Comparison of ENCODE assay signal across 2 cellular contexts in the genomic region with DNA sequence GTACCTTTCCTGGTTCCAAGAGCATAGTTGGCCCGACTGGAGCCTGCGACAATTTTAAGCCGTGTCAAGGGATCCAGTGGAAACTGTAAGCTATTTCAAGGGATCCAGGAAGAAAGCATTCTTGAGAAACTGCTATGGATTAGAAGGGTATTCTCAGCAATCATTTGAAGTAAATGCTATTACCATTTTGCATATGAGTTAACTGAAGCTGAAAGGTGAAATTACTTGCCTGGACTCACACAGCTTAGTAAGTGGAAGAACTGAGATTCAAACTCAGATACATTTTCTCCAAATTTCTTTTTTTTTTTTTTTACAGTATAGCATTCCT.
TF ChIP-seq lines count a peak whose summit lies in the region.

No MANE protein-coding gene starts in this region.

TF ChIP-seq in SK-N-SH, 30 proteins besides CTCF, POLR2A, EP300 and RAD21 (continued from another document):
- TF ChIP-seq ELF1 (IDR thresholded peaks at IDR 0.05) = no peak
- no peak for TF ChIP-seq TEAD4 (IDR thresholded peaks at IDR 0.05; ENCODE audit: borderline replicate concordance, insufficient read depth)
- TF ChIP-seq RXRA (IDR thresholded peaks at IDR 0.05; ENCODE audit: borderline replicate concordance, low read depth) = no peak
- TF ChIP-seq, protein P1, sequence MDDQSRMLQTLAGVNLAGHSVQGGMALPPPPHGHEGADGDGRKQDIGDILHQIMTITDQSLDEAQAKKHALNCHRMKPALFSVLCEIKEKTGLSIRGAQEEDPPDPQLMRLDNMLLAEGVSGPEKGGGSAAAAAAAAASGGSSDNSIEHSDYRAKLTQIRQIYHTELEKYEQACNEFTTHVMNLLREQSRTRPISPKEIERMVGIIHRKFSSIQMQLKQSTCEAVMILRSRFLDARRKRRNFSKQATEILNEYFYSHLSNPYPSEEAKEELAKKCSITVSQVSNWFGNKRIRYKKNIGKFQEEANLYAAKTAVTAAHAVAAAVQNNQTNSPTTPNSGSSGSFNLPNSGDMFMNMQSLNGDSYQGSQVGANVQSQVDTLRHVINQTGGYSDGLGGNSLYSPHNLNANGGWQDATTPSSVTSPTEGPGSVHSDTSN (IDR thresholded peaks at IDR 0.05) = no peak
- TF ChIP-seq EZH2phosphoT487 (IDR thresholded peaks at IDR 0.05; ENCODE audit: borderline replicate concordance, low read depth) = no peak
- TF ChIP-seq FOXJ3 (CRISPR knock-in tag; IDR thresholded peaks at IDR 0.05) = no peak
- no peak for TF ChIP-seq RCOR1 (IDR thresholded peaks at IDR 0.05; ENCODE audit: low read length)
- TF ChIP-seq NRF1 (IDR thresholded peaks at IDR 0.05; ENCODE audit: low read depth, low read length) = no peak
- no peak for TF ChIP-seq CHD2 (IDR thresholded peaks at IDR 0.05; ENCODE audit: low read length, partially characterized antibody)
- TF ChIP-seq YY1 (IDR thresholded peaks at IDR 0.05; ENCODE audit: low read depth) = no peak
- TF ChIP-seq TCF12 (IDR thresholded peaks at IDR 0.05) = no peak
- TF ChIP-seq, protein P2, sequence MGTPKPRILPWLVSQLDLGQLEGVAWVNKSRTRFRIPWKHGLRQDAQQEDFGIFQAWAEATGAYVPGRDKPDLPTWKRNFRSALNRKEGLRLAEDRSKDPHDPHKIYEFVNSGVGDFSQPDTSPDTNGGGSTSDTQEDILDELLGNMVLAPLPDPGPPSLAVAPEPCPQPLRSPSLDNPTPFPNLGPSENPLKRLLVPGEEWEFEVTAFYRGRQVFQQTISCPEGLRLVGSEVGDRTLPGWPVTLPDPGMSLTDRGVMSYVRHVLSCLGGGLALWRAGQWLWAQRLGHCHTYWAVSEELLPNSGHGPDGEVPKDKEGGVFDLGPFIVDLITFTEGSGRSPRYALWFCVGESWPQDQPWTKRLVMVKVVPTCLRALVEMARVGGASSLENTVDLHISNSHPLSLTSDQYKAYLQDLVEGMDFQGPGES (IDR thresholded peaks at IDR 0.05; ENCODE audit: low read depth, low read length) = no peak
TF ChIP-seq in SK-N-SH: peak in this region for 0.

TF ChIP-seq in SK-N-SH treated with all-trans-retinoic acid at 6 μM for 48 hours, 23 proteins besides CTCF, POLR2A, EP300 and RAD21 (continued from another document):
- TF ChIP-seq ZFP30 (CRISPR knock-in tag; IDR thresholded peaks at IDR 0.05) (no peak), ZFP3 (CRISPR knock-in tag; IDR thresholded peaks at IDR 0.05) (no peak), ZC3H10 (CRISPR knock-in tag; IDR thresholded peaks at IDR 0.05) (no peak), ZNF70 (CRISPR knock-in tag; IDR thresholded peaks at IDR 0.05) (no peak), RARB (CRISPR knock-in tag; IDR thresholded peaks at IDR 0.05) (no peak), SNAI2 (CRISPR knock-in tag; IDR thresholded peaks at IDR 0.05) (no peak), CSDC2 (CRISPR knock-in tag; IDR thresholded peaks at IDR 0.05) (no peak), TOX (CRISPR knock-in tag; IDR thresholded peaks at IDR 0.05; ENCODE audit: borderline replicate concordance) (no peak)
- TF ChIP-seq, protein P3, sequence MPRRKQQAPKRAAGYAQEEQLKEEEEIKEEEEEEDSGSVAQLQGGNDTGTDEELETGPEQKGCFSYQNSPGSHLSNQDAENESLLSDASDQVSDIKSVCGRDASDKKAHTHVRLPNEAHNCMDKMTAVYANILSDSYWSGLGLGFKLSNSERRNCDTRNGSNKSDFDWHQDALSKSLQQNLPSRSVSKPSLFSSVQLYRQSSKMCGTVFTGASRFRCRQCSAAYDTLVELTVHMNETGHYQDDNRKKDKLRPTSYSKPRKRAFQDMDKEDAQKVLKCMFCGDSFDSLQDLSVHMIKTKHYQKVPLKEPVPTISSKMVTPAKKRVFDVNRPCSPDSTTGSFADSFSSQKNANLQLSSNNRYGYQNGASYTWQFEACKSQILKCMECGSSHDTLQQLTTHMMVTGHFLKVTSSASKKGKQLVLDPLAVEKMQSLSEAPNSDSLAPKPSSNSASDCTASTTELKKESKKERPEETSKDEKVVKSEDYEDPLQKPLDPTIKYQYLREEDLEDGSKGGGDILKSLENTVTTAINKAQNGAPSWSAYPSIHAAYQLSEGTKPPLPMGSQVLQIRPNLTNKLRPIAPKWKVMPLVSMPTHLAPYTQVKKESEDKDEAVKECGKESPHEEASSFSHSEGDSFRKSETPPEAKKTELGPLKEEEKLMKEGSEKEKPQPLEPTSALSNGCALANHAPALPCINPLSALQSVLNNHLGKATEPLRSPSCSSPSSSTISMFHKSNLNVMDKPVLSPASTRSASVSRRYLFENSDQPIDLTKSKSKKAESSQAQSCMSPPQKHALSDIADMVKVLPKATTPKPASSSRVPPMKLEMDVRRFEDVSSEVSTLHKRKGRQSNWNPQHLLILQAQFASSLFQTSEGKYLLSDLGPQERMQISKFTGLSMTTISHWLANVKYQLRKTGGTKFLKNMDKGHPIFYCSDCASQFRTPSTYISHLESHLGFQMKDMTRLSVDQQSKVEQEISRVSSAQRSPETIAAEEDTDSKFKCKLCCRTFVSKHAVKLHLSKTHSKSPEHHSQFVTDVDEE (CRISPR knock-in tag; IDR thresholded peaks at IDR 0.05) = no peak
